8 cellular contexts compared by ENCODE assay signal in genomic region chr14:75986439-75986765, GRCh38. TPM values are rescaled to one million over a fixed set of nuclear protein-coding genes. Genes with fewer than 3 reads are reported as not detected.
DNase-seq lines count a peak whose midpoint lies in the region; FAIRE-seq and TF ChIP-seq lines count a peak whose summit lies in the region.

No MANE protein-coding gene starts in this region.

- H3K36me3 ChIP-seq in right atrium auricular region (peaks cover 19% of the 10 kb centered on the region), bronchial epithelial cell (ENCODE audit: control insufficient read depth, insufficient read depth, low read length) (peaks cover 4% of the 10 kb centered on the region), vagina (no peaks in the 10 kb centered on the region)

- peaks cover 0 to 49% of the 10 kb centered on the region in 2 donors for H3K4me1 ChIP-seq in right atrium auricular region
- H3K4me1 ChIP-seq in vagina: peaks cover 50% of the 10 kb centered on the region

- TF ChIP-seq CTCF in right atrium auricular region (IDR thresholded peaks at IDR 0.05) (no peak), bronchial epithelial cell (IDR thresholded peaks at IDR 0.05; ENCODE audit: insufficient read depth, low read length, severe bottlenecking) (no peak), mesothelial cell of epicardium (IDR thresholded peaks at IDR 0.05; ENCODE audit: unreplicated experiment) (no peak), vagina (IDR thresholded peaks at IDR 0.05) (no peak)

- H3K4me3 Mint-ChIP-seq in mesothelial cell of epicardium: peak overlapping the region; percentile 86

- peak overlapping the region; percentile 93 for H3K27ac Mint-ChIP-seq in mesothelial cell of epicardium

- intact Hi-C loops in cardiac septum (cut with DNase I): loop anchor here (10.0 kb wide), 1 partner anchor 162 kb away; no protein-coding TSS in a partner anchor
- intact Hi-C loops in vagina (cut with DNase I): loop anchor here (10.0 kb wide), 1 partner anchor 192 kb away; no protein-coding TSS in a partner anchor

- H3K4me3 ChIP-seq in right atrium auricular region (peak overlapping the region; percentile 80 to 95), bronchial epithelial cell (ENCODE audit: low read depth, low read length) (peak overlapping the region; percentile 78), vagina (peak overlapping the region; percentile 66 to 86)

- H3K27me3 ChIP-seq in right atrium auricular region: no peaks in the 10 kb centered on the region
- H3K27me3 ChIP-seq in bronchial epithelial cell (ENCODE audit: control insufficient read depth, insufficient read depth, low read length): no peaks in the 10 kb centered on the region
- H3K27me3 ChIP-seq in vagina: no peaks in the 10 kb centered on the region

- H3K36me3 Mint-ChIP-seq in mesothelial cell of epicardium: peaks cover 13% of the 10 kb centered on the region

- peaks cover 24% of the 10 kb centered on the region for H3K4me1 Mint-ChIP-seq in mesothelial cell of epicardium

- H3K27ac ChIP-seq in right atrium auricular region (peak overlapping the region; percentile 97 to 99), vagina (peak overlapping the region; percentile 95)

- TF ChIP-seq POLR2A in vagina (IDR thresholded peaks at IDR 0.05): no peak

- DNase-seq in right atrium auricular region (ENCODE audit: low spot score) (no peak), cardiac septum (ENCODE audit: low spot score) (no peak), bronchial epithelial cell (ENCODE audit: low read depth) (no peak), mesothelial cell of epicardium (ENCODE audit: low spot score in 2 of 2, unreplicated experiment in 2 of 2) (no peak), vagina (ENCODE audit: extremely low spot score in 2 of 2) (no peak), NCI-H2171 (lab: John Stamatoyannopoulos, UW) (no peak), medulla oblongata (ENCODE audit: extremely low spot score) (no peak), AG20443 (ENCODE audit: low spot score) (no peak)

- no peaks in the 10 kb centered on the region for H3K9me3 Mint-ChIP-seq in mesothelial cell of epicardium

- H3K27me3 Mint-ChIP-seq in mesothelial cell of epicardium (ENCODE audit: low read depth): no peaks in the 10 kb centered on the region

- H3K9me3 ChIP-seq in right atrium auricular region: no peaks in the 10 kb centered on the region
- H3K9me3 ChIP-seq in vagina: no peaks in the 10 kb centered on the region

- FAIRE-seq in bronchial epithelial cell (lab: Jason Lieb, UNC): no peak

RNA-seq across cellular contexts. Expression of gene IFT43, which starts 0.8 kb away (rescaled TPM):
- 10 to 100 TPM; 32.6 to 59.0 TPM for total RNA-seq in right atrium auricular region
- total RNA-seq in cardiac septum: 46.8 TPM
- total RNA-seq in bronchial epithelial cell: 24.0 and 49.0 TPM in 2 replicates
- 39.8 to 46.0 TPM (median 43.4 TPM) in 3 replicates for total RNA-seq in mesothelial cell of epicardium
- total RNA-seq in vagina: 47.4 TPM

RNA-seq across cellular contexts. Expression of gene TGFB3, which starts 4.6 kb away (rescaled TPM):
- total RNA-seq in right atrium auricular region (10 to 100 TPM; 17.5 to 99.1 TPM), cardiac septum (57.5 TPM), bronchial epithelial cell (1.3 and 1.5 TPM in 2 replicates), mesothelial cell of epicardium (62.0 to 66.4 TPM (median 65.2 TPM) in 3 replicates), vagina (19.2 TPM)
